Comparison of ENCODE assay signal across 32 cellular contexts in the genomic region with DNA sequence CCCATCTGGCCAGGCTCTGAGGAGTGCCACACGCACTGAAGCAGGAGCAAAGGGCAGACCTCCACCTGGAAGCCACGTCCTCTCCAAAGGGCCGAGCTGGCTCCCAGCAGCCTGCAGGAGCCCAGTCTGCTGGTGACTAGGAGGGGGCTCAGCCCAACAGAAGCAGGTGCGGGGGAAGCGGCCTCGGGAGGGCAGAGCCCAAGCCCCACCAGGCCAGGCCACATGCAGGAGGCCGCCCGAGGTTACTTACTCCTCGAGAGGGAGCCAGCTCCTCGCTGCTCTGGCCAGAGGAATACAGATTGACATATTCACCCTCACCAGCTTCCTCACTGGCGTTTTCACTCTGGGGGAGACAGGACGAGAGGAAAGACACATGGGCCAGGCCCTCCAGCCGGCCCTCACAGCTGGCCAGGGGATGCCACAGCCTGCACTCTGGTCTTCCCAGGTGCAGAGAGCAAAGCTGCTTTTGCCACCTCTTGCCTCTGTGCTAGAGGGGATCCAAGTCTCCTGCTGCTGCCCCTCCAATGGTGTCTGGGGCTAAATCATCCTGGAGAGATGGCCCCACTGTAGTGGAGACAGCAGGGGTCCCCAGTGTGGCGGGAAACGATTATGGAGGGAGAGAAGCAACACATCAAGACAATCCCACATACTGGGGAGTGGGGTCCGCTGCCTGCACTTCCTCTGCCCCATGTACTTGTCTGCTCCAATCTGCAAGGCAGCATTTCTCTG. TPM values are rescaled to one million over a fixed set of nuclear protein-coding genes. Genes with fewer than 3 reads are reported as not detected.
DNase-seq lines count a peak whose midpoint lies in the region; ATAC-seq and TF ChIP-seq lines count a peak whose summit lies in the region.
"Had no signal": no experiment of that assay in that cellular context is flagged by ENCODE, and none has a peak within 500 bp of the region (broad histone marks: within the 10 kb centered on the region; RNA-seq: fewer than 3 reads in every experiment).

No MANE protein-coding gene starts in this region.

- H3K9me3 ChIP-seq in right cardiac atrium (ENCODE audit: control insufficient read depth, low read length) (no peaks in the 10 kb centered on the region), sigmoid colon (no peaks in the 10 kb centered on the region), esophagus squamous epithelium (no peaks in the 10 kb centered on the region)
- H3K9me3 ChIP-seq: spleen, stomach, thyroid gland had no signal

- WGBS in right cardiac atrium, result 80% methylated on average over 16 of the region's 16 CpGs
- WGBS in sigmoid colon, 2 donors, result 92 to 93% methylated on average over 16 of the region's 16 CpGs
- WGBS in esophagus squamous epithelium, 2 donors, result 81 to 93% methylated on average over 3 to 10 of the region's 16 CpGs

- no peak overlapping the region for H3K4me3 ChIP-seq in right cardiac atrium (ENCODE audit: low read length)
- H3K4me3 ChIP-seq in HL-60 (replicated peaks; ENCODE audit: insufficient read depth, low read length), result no peak overlapping the region
- no peak overlapping the region for H3K4me3 ChIP-seq in sigmoid colon
- H3K4me3 ChIP-seq in esophagus squamous epithelium, result no peak overlapping the region
- H3K4me3 ChIP-seq: spleen, stomach, thyroid gland had no signal

- H3K27me3 ChIP-seq in right cardiac atrium (ENCODE audit: control insufficient read depth, insufficient read depth) (no peaks in the 10 kb centered on the region), HL-60 (ENCODE audit: insufficient read depth, poor library complexity, severe bottlenecking) (no peaks in the 10 kb centered on the region), sigmoid colon (no peaks in the 10 kb centered on the region), esophagus squamous epithelium (no peaks in the 10 kb centered on the region)
- H3K27me3 ChIP-seq: spleen, stomach, thyroid gland had no signal

- H3K27ac ChIP-seq in right cardiac atrium (ENCODE audit: low read length), result no peak overlapping the region
- peak overlapping the region; percentile 62 for H3K27ac ChIP-seq in HL-60 (replicated peaks)
- H3K27ac ChIP-seq in sigmoid colon, result no peak overlapping the region
- no peak overlapping the region for H3K27ac ChIP-seq in esophagus squamous epithelium
- H3K27ac ChIP-seq: epithelial cell of prostate, parathyroid adenoma, stomach, thyroid gland had no signal

- peaks cover 0 to 52% (median 16%) of the 10 kb centered on the region in 4 donors for H3K36me3 ChIP-seq in sigmoid colon
- peaks cover 4 to 90% (median 5%) of the 10 kb centered on the region in 3 donors for H3K36me3 ChIP-seq in esophagus squamous epithelium

- peaks cover 10% of the 10 kb centered on the region for H3K4me1 ChIP-seq in right cardiac atrium (ENCODE audit: control insufficient read depth, insufficient read depth, low read length)
- H3K4me1 ChIP-seq in sigmoid colon, result peaks cover 0 to 28% (median 22%) of the 10 kb centered on the region in 4 donors
- H3K4me1 ChIP-seq in esophagus squamous epithelium, result peaks cover 8 to 14% (median 10%) of the 10 kb centered on the region in 3 donors

- no peak for ATAC-seq in right cardiac atrium
- ATAC-seq: SK-N-SH treated with all-trans-retinoic acid at 6 μM for 48 hours had no signal

- H3K27me3 Mint-ChIP-seq in glutamatergic neuron (ENCODE audit: unreplicated experiment) (peaks cover 11% of the 10 kb centered on the region), HFFc6 (ENCODE audit: insufficient read depth) (peaks cover 1% of the 10 kb centered on the region; the same call in 1 of the 2 replicates)

- H3K36me3 Mint-ChIP-seq in glutamatergic neuron (ENCODE audit: unreplicated experiment) (peaks cover 25% of the 10 kb centered on the region), HFFc6 (ENCODE audit: low read depth) (peaks cover 15% of the 10 kb centered on the region; the same call in 1 of the 2 replicates)

- peaks cover 10% of the 10 kb centered on the region for H3K9me3 Mint-ChIP-seq in glutamatergic neuron (ENCODE audit: unreplicated experiment)
- H3K9me3 Mint-ChIP-seq in HFFc6, result no peaks in the 10 kb centered on the region
- H3K9me3 Mint-ChIP-seq: activated T-helper 1 cell treated with anti-CD3 and anti-CD28 coated beads, Interleukin-12 subunit alpha, Interleukin-12 subunit beta, Interleukin-2, Interleukin-4 antibody, amounts not matched to agents 30 ng/mL and 10 ng/mL and 1 ng/mL, durations not matched to agents 14 hours and 24 hours and 36 hours; nephron progenitor cell had no signal

- peak in 2 of 3 donors; percentile 48 to 54 for DNase-seq in right cardiac atrium
- no peak for DNase-seq in cardiac septum (ENCODE audit: low spot score)
- no peak for DNase-seq in HL-60 (ENCODE audit: low read depth in 1 of 2, low spot score in 1 of 2)
- DNase-seq in glutamatergic neuron, result no peak
- no peak for DNase-seq in HFFc6
- no peak for DNase-seq in sigmoid colon
- no peak for DNase-seq in esophagus squamous epithelium (lab: John Stamatoyannopoulos, UW)
- DNase-seq: activated CD4-positive, alpha-beta T cell treated with anti-CD3 and anti-CD28 coated beads for 4 hours; activated naive CD4-positive, alpha-beta T cell treated with anti-CD3 and anti-CD28 coated beads, Interleukin-2, amount 50 U/mL, for 16 hours; amygdala; Calu3; DMS79 treated with DMSO at 0.1 percent for 48 hours; GF-D8; HCEC 1CT; hypothalamus; Kasumi-1; mesenchymal stem cell; NCI-H1417; NCI-H2029; NCI-H524; nephron progenitor cell; retina; spleen; stimulated activated CD4-positive, alpha-beta T cell treated with anti-CD3 and anti-CD28 coated beads, Interleukin-2, amount 100 ng/mL, for 24 hours; stomach; thyroid gland had no signal

- H3K4me1 Mint-ChIP-seq in glutamatergic neuron (ENCODE audit: low read depth, unreplicated experiment), result peaks cover 33% of the 10 kb centered on the region
- peaks cover 31% of the 10 kb centered on the region for H3K4me1 Mint-ChIP-seq in HFFc6 (ENCODE audit: low read depth)

- TF ChIP-seq POLR2A in sigmoid colon (IDR thresholded peaks at IDR 0.05) (no peak), esophagus squamous epithelium (IDR thresholded peaks at IDR 0.05) (no peak)

- H3K27ac Mint-ChIP-seq in glutamatergic neuron (ENCODE audit: unreplicated experiment), result peak overlapping the region; percentile 55
- no peak overlapping the region for H3K27ac Mint-ChIP-seq in HFFc6

- intact Hi-C loops in right cardiac atrium (cut with DNase I), result no loop called here
- intact Hi-C loops in cardiac septum (cut with DNase I), result no loop called here
- intact Hi-C loops in sigmoid colon (cut with DNase I), result loop anchor here (10.0 kb wide), 1 partner anchor 641 kb away; no protein-coding TSS in a partner anchor
- intact Hi-C loops in esophagus squamous epithelium (cut with DNase I), result no loop called here

- no peak for TF ChIP-seq EP300 in sigmoid colon (IDR thresholded peaks at IDR 0.05)

- no peak overlapping the region for H3K4me3 Mint-ChIP-seq in glutamatergic neuron (ENCODE audit: unreplicated experiment)
- no peak overlapping the region for H3K4me3 Mint-ChIP-seq in HFFc6
- H3K4me3 Mint-ChIP-seq: activated T-helper 1 cell treated with anti-CD3 and anti-CD28 coated beads, Interleukin-12 subunit alpha, Interleukin-12 subunit beta, Interleukin-2, Interleukin-4 antibody, amounts not matched to agents 30 ng/mL and 10 ng/mL and 1 ng/mL, durations not matched to agents 14 hours and 24 hours and 36 hours; nephron progenitor cell had no signal

- no peak for TF ChIP-seq CTCF in HL-60 (IDR thresholded peaks at IDR 0.05; ENCODE audit: insufficient read depth, low read length)
- no peak for TF ChIP-seq CTCF in glutamatergic neuron (IDR thresholded peaks at IDR 0.05; ENCODE audit: partially characterized antibody, unreplicated experiment)
- TF ChIP-seq CTCF in HFFc6 (IDR thresholded peaks at IDR 0.05), result no peak
- TF ChIP-seq CTCF in sigmoid colon (IDR thresholded peaks at IDR 0.05), result no peak
- no peak for TF ChIP-seq CTCF in esophagus squamous epithelium (IDR thresholded peaks at IDR 0.05)

RNA-seq across cellular contexts. Expression of gene PRRT1B, which starts 58.6 kb away (rescaled TPM):
- not detected for total RNA-seq in right cardiac atrium
- polyA plus RNA-seq in right cardiac atrium, result not detected
- total RNA-seq in cardiac septum, result not detected
- total RNA-seq in glutamatergic neuron (ENCODE audit: unreplicated experiment), result not detected
- not detected for total RNA-seq in HFFc6 (2021; fragmentation: NEBNext Ultra II Directional; extraction: Animal tissue kit (Norgen Biotek cat#: 25700))
- total RNA-seq in sigmoid colon, result not detected
- polyA plus RNA-seq in sigmoid colon, result 1 to 10 TPM in 2 of 3 donors, under 1 TPM in 1; 0.45 to 3.6 (median 1.4) TPM
- not detected for total RNA-seq in esophagus squamous epithelium
- total RNA-seq: activated T-helper 1 cell treated with anti-CD3 and anti-CD28 coated beads, Interleukin-12 subunit alpha, Interleukin-12 subunit beta, Interleukin-2, Interleukin-4 antibody, amounts not matched to agents 30 ng/mL and 10 ng/mL and 1 ng/mL, durations not matched to agents 14 hours and 24 hours and 36 hours; Calu3; chondrocyte; spleen; T-helper 2 cell treated with Interferon-gamma antibody and Interleukin-4, amounts not matched to agents 100 ng/mL and 5 ng/mL, for 36 hours; thyroid gland had no signal
- polyA plus RNA-seq: spleen had no signal

Comparison
In these comparisons a context has a peak if more than half of its experiments do, and no peak if none do; other contexts are left out.
1. DNase-seq: peak in right cardiac atrium (2 of 3); none in cardiac septum (single experiment), HL-60 (0 of 2), glutamatergic neuron (single experiment), HFFc6 (single experiment), sigmoid colon (single experiment) and esophagus squamous epithelium (single experiment).